In genomic region chr16:35305476-35305875, GRCh38 we compare ENCODE assay signal across 17 cellular contexts.
A peak's percentile ranks its signal among the peaks of the same experiment; 100 is the strongest.
DNase-seq lines count a peak whose midpoint lies in the region; FAIRE-seq and TF ChIP-seq lines count a peak whose summit lies in the region.
"Had no signal": no experiment of that assay in that cellular context is flagged by ENCODE, and none has a peak within 500 bp of the region (broad histone marks: within the 10 kb centered on the region; RNA-seq: fewer than 3 reads in every experiment).

No MANE protein-coding gene starts in this region.

- H3K4me1 ChIP-seq in A673 (ENCODE audit: insufficient read depth, low read length, poor library complexity, severe bottlenecking): no peaks in the 10 kb centered on the region

- H3K4me3 ChIP-seq in epithelial cell of esophagus (ENCODE audit: low read length): no peak overlapping the region
- H3K4me3 ChIP-seq in skin epidermis: no peak overlapping the region
- no peak overlapping the region for H3K4me3 ChIP-seq in A673 (ENCODE audit: low read depth, low read length, poor library complexity, severe bottlenecking)

- H3K9me3 ChIP-seq in A673 (ENCODE audit: low read depth, low read length, poor library complexity, severe bottlenecking): peaks cover 32% of the 10 kb centered on the region

- FAIRE-seq in RCC 7860 (lab: Jason Lieb, UNC): no peak

- peak overlapping the region in 15 of 21 experiments; percentile 30 to 85 (median 68) for H3K27ac ChIP-seq in skin epidermis
- no peak overlapping the region for H3K27ac ChIP-seq in A673 (ENCODE audit: low read depth, low read length, poor library complexity, severe bottlenecking)
- H3K27ac ChIP-seq: HL-60 had no signal

- BruUV-seq in A673 (replicated peaks; lab: Mats Ljungman, UMichigan): no TSS peak

- H3K36me3 ChIP-seq in A673 (ENCODE audit: insufficient read depth, low read length, poor library complexity, severe bottlenecking): no peaks in the 10 kb centered on the region

- intact Hi-C loops in A673 (cut with micrococcal nuclease; ENCODE audit: unreplicated experiment): loop anchor here (10.0 kb wide), 1 partner anchor 51 kb away; no protein-coding TSS in a partner anchor

- no peaks in the 10 kb centered on the region for H3K27me3 ChIP-seq in A673 (replicated peaks; ENCODE audit: insufficient read depth, low read depth, low read length, poor library complexity)

- TF ChIP-seq CTCF in epithelial cell of esophagus (IDR thresholded peaks at IDR 0.05; ENCODE audit: insufficient read depth, low read depth, low read length, missing control alignments) (no peak), A673 (conservative IDR thresholded peaks at IDR 0.05; ENCODE audit: low read depth, low read length) (no peak)

- POLR2A ChIA-PET in A673 (lab: Charles Lee; ENCODE audit: low non-redundant PET): no interaction called here

- CTCF ChIA-PET in A673 (lab: Charles Lee): no interaction called here

- DNase-seq in ELR (ENCODE audit: low read depth) (peak; percentile 0), RCC 7860 (ENCODE audit: low spot score) (peak; percentile 15), epithelial cell of esophagus (ENCODE audit: low read depth) (peak; percentile 94), OCI-M1 (lab: John Stamatoyannopoulos, UW) (no peak), NCI-H2171 treated with DMSO at 0.1 percent for 48 hours (lab: John Stamatoyannopoulos, UW) (no peak), retina (no peak), A673 (ENCODE audit: low spot score) (no peak)
- DNase-seq: Calu3; CD4-positive, CD25-positive, alpha-beta regulatory T cell; DMS53; HCEC 1CT; MV-4-11; NCI-H1417; NCI-H187 treated with DMSO at 0.1 percent for 48 hours; NCI-H526 treated with DMSO at 0.1 percent for 48 hours had no signal

Comparison
In these comparisons a context has a peak if more than half of its experiments do, and no peak if none do; other contexts are left out.
1. DNase-seq: peak in ELR (single experiment), RCC 7860 (single experiment) and epithelial cell of esophagus (single experiment); none in OCI-M1 (single experiment), NCI-H2171 treated with DMSO at 0.1 percent for 48 hours (single experiment), retina (single experiment) and A673 (single experiment).